In the genomic region with DNA sequence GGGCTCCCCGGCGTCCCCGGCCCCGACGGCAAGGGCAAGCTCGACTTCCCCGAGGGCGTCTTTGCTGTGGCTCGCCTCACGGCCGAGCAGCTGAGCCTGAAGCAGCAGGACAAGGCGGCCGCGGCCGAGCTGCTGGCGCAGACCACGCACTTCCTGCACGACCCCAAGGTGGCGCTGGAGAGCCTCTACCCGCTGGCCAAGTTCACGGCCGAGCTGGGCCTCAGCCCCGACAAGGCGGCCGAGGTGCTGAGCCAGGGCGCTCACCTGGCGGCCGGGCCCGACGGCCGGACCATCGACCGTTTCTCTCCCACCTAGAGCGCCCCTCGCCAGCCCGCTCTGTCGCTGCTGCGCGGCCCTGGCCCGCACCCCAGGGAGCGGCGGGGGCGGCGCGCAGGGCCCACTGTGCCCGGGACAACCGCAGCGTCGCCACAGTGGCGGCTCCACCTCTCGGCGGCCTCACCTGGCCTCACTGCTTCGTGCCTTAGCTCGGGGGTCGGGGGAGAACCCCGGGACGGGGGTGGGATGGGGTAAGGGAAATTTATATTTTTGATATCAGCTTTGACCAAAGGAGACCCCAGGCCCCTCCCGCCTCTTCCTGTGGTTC, we compare ENCODE assay signal across 8 cellular contexts. TPM values are rescaled to one million over a fixed set of nuclear protein-coding genes. Genes with fewer than 3 reads are reported as not detected.
DNase-seq lines count a peak whose midpoint lies in the region; ATAC-seq and TF ChIP-seq lines count a peak whose summit lies in the region.

No MANE protein-coding gene starts in this region.

- H3K23ac ChIP-seq in neuronal stem cell (ENCODE audit: low read depth, low read length, poor library complexity) = peak overlapping the region; percentile 83

- H3K27ac ChIP-seq in BLaER1 = no peak overlapping the region
- no peak overlapping the region for H3K27ac ChIP-seq in neuronal stem cell (replicated peaks; ENCODE audit: low read length)

- no peak overlapping the region for H2BK5ac ChIP-seq in neuronal stem cell (ENCODE audit: low read length)

- no peak overlapping the region for H2BK15ac ChIP-seq in neuronal stem cell (ENCODE audit: low read length)

- peak overlapping the region; percentile 87 for H3K18ac ChIP-seq in neuronal stem cell (ENCODE audit: low read length)

- no peaks in the 10 kb centered on the region for H3K9me3 Mint-ChIP-seq in IgD-negative memory B cell
- no peaks in the 10 kb centered on the region for H3K9me3 Mint-ChIP-seq in activated T-cell treated with anti-CD3 and anti-CD28 coated beads, Interleukin-2, amount 50 U/mL, for 4 hours

- TF ChIP-seq CTCF in fibroblast of pulmonary artery (IDR thresholded peaks at IDR 0.05; ENCODE audit: low read length, missing control alignments) = peak; percentile 61

- no peak overlapping the region for H3K4ac ChIP-seq in neuronal stem cell (ENCODE audit: low read length)

- H3K14ac ChIP-seq in neuronal stem cell (ENCODE audit: low read length) = peak overlapping the region; percentile 63

- H2AK5ac ChIP-seq in neuronal stem cell (ENCODE audit: low read depth, low read length) = peak overlapping the region; percentile 37

- no peak for ATAC-seq in activated T-cell treated with anti-CD3 and anti-CD28 coated beads, Interleukin-2, amount 50 U/mL, for 4 hours

- H2AFZ ChIP-seq in neuronal stem cell (ENCODE audit: low read length) = no peak overlapping the region

- H3K9me3 ChIP-seq in BLaER1 (no peaks in the 10 kb centered on the region), neuronal stem cell (replicated peaks in 1 of 2; ENCODE audit: control insufficient read depth in 2 of 2, insufficient read depth in 1 of 2, low read depth in 1 of 2, low read length in 2 of 2) (peaks cover 0 to 7% of the 10 kb centered on the region in 2 donors)

- no peak overlapping the region for H2BK12ac ChIP-seq in neuronal stem cell (ENCODE audit: low read length)

- H3K27ac Mint-ChIP-seq in IgD-negative memory B cell = peak overlapping the region in 1 of 3 donors; percentile 95

- H3K27me3 ChIP-seq in BLaER1 (peaks cover 76% of the 10 kb centered on the region), neuronal stem cell (ENCODE audit: control insufficient read depth in 3 of 3, insufficient read depth in 3 of 3, low read depth in 1 of 3, low read length in 3 of 3) (peaks cover 0 to 76% (median 58%) of the 10 kb centered on the region in 3 experiments)

- H3K4me1 Mint-ChIP-seq in IgD-negative memory B cell = peaks cover 9 to 26% (median 16%) of the 10 kb centered on the region in 3 donors
- H3K4me1 Mint-ChIP-seq in activated T-cell treated with anti-CD3 and anti-CD28 coated beads, Interleukin-2, amount 50 U/mL, for 4 hours (ENCODE audit: low read depth) = peaks cover 15% of the 10 kb centered on the region

- H4K91ac ChIP-seq in neuronal stem cell (ENCODE audit: low read depth, low read length, poor library complexity) = no peak overlapping the region

- DNase-seq in activated T-cell treated with anti-CD3 and anti-CD28 coated beads, Interleukin-2, amount 50 U/mL, for 4 hours = peak; percentile 63
- peak; percentile 91 for DNase-seq in fibroblast of pulmonary artery (ENCODE audit: low read depth)
- no peak for DNase-seq in neuronal stem cell (ENCODE audit: low spot score)
- no peak for DNase-seq in COR-L47 (lab: John Stamatoyannopoulos, UW)
- no peak for DNase-seq in HK-2 (ENCODE audit: unreplicated experiment)
- DNase-seq in inferior parietal cortex (ENCODE audit: extremely low spot score) = no peak

- H3K9ac ChIP-seq in BLaER1 = no peak overlapping the region; the same call in 1 of the 2 replicates
- H3K9ac ChIP-seq in neuronal stem cell (ENCODE audit: low read depth, low read length, poor library complexity) = no peak overlapping the region

- no CpG with 5 or more reads among the region's 58 CpGs for WGBS in neuronal stem cell (ENCODE audit: extremely low coverage in 2 of 2, insufficient read length in 2 of 2, insufficient replicate concordance in 1 of 2), 2 donors

- H2BK120ac ChIP-seq in neuronal stem cell (ENCODE audit: low read depth, low read length) = no peak overlapping the region

- H3K36me3 Mint-ChIP-seq in IgD-negative memory B cell = peaks cover 5% of the 10 kb centered on the region
- peaks cover 26% of the 10 kb centered on the region for H3K36me3 Mint-ChIP-seq in activated T-cell treated with anti-CD3 and anti-CD28 coated beads, Interleukin-2, amount 50 U/mL, for 4 hours (ENCODE audit: insufficient read depth)

- H3K4me3 Mint-ChIP-seq in IgD-negative memory B cell = peak overlapping the region; percentile 64 to 92 (median 84)
- H3K4me3 Mint-ChIP-seq in activated T-cell treated with anti-CD3 and anti-CD28 coated beads, Interleukin-2, amount 50 U/mL, for 4 hours = no peak overlapping the region

- H3K36me3 ChIP-seq in BLaER1 (peaks cover 40% of the 10 kb centered on the region), neuronal stem cell (replicated peaks in 1 of 2; ENCODE audit: control insufficient read depth in 2 of 2, insufficient read depth in 2 of 2, low read length in 2 of 2) (peaks cover 6 to 38% of the 10 kb centered on the region in 2 donors)

- peaks cover 5% of the 10 kb centered on the region for H3K27me3 Mint-ChIP-seq in IgD-negative memory B cell
- peaks cover 10% of the 10 kb centered on the region for H3K27me3 Mint-ChIP-seq in activated T-cell treated with anti-CD3 and anti-CD28 coated beads, Interleukin-2, amount 50 U/mL, for 4 hours (ENCODE audit: low read depth)

- peaks cover 85% of the 10 kb centered on the region for H3K4me1 ChIP-seq in BLaER1
- peaks cover 14 to 17% of the 10 kb centered on the region in 2 donors for H3K4me1 ChIP-seq in neuronal stem cell (ENCODE audit: control insufficient read depth in 2 of 2, insufficient read depth in 1 of 2, low read depth in 1 of 2, low read length in 2 of 2)

- no peak overlapping the region for H4K8ac ChIP-seq in neuronal stem cell (ENCODE audit: low read depth, low read length)

- H3K79me1 ChIP-seq in neuronal stem cell (ENCODE audit: low read depth, low read length) = peaks cover 3% of the 10 kb centered on the region

- H3K4me2 ChIP-seq in BLaER1 (peak overlapping the region; percentile 100), neuronal stem cell (ENCODE audit: insufficient read depth, low read length, poor library complexity, severe bottlenecking) (peak overlapping the region; percentile 11)

- peaks cover 47% of the 10 kb centered on the region for H4K20me1 ChIP-seq in BLaER1

- peak overlapping the region; percentile 63 for H3K4me3 ChIP-seq in BLaER1
- H3K4me3 ChIP-seq in fibroblast of pulmonary artery (replicated peaks; ENCODE audit: low read depth, low read length) = peak overlapping the region; percentile 64
- no peak overlapping the region for H3K4me3 ChIP-seq in neuronal stem cell (ENCODE audit: low read length in 2 of 2)

RNA-seq across cellular contexts. Expression of a gene that starts 3.7 kb away (rescaled TPM):
- polyA plus RNA-seq in IgD-negative memory B cell = 0.88 TPM
- 10 to 100 TPM; 18.9 to 60.9 (median 31.5) TPM for total RNA-seq in activated T-cell treated with anti-CD3 and anti-CD28 coated beads, Interleukin-2, amount 50 U/mL, for 4 hours
- 0.08 TPM for polyA plus RNA-seq in neuronal stem cell (2013, experiment 1 of 2)
- 0.04 TPM for polyA plus RNA-seq in neuronal stem cell (2013, experiment 2 of 2)

RNA-seq across cellular contexts. Expression of a gene that starts 16.8 kb away (rescaled TPM):
- polyA plus RNA-seq in IgD-negative memory B cell = 62.5 TPM
- 10 to 100 TPM; 67.7 to 74.4 (median 70.7) TPM for total RNA-seq in activated T-cell treated with anti-CD3 and anti-CD28 coated beads, Interleukin-2, amount 50 U/mL, for 4 hours
- polyA plus RNA-seq in neuronal stem cell (2013, experiment 1 of 2) = 13.9 TPM
- polyA plus RNA-seq in neuronal stem cell (2013, experiment 2 of 2) = 14.2 TPM

RNA-seq across cellular contexts. Expression of a gene that starts 28.7 kb away (rescaled TPM):
- 34.4 TPM for polyA plus RNA-seq in IgD-negative memory B cell
- total RNA-seq in activated T-cell treated with anti-CD3 and anti-CD28 coated beads, Interleukin-2, amount 50 U/mL, for 4 hours = 10 to 100 TPM; 56.6 to 59.9 (median 58.5) TPM
- 19.6 TPM for polyA plus RNA-seq in neuronal stem cell (2013, experiment 1 of 2)
- polyA plus RNA-seq in neuronal stem cell (2013, experiment 2 of 2) = 18.0 TPM

RNA-seq across cellular contexts. Expression of a gene that starts 33.5 kb away (rescaled TPM):
- 0.44 TPM for polyA plus RNA-seq in IgD-negative memory B cell
- 1 to 10 TPM; 1.0 to 2.5 (median 2.0) TPM for total RNA-seq in activated T-cell treated with anti-CD3 and anti-CD28 coated beads, Interleukin-2, amount 50 U/mL, for 4 hours
- polyA plus RNA-seq in neuronal stem cell (2013, experiment 1 of 2) = 4.0 TPM
- polyA plus RNA-seq in neuronal stem cell (2013, experiment 2 of 2) = 3.9 TPM

Comparison
In these comparisons a context has a peak if more than half of its experiments do, and no peak if none do; other contexts are left out.
1. H3K4me3 ChIP-seq: peak in BLaER1 (single experiment) and fibroblast of pulmonary artery (single experiment); none in neuronal stem cell (0 of 2).
2. DNase-seq: peak in activated T-cell treated with anti-CD3 and anti-CD28 coated beads, Interleukin-2, amount 50 U/mL, for 4 hours (single experiment) and fibroblast of pulmonary artery (single experiment); none in neuronal stem cell (single experiment), COR-L47 (single experiment), HK-2 (single experiment) and inferior parietal cortex (single experiment).